ENCODE assay signal across 19 cellular contexts in the genomic region with DNA sequence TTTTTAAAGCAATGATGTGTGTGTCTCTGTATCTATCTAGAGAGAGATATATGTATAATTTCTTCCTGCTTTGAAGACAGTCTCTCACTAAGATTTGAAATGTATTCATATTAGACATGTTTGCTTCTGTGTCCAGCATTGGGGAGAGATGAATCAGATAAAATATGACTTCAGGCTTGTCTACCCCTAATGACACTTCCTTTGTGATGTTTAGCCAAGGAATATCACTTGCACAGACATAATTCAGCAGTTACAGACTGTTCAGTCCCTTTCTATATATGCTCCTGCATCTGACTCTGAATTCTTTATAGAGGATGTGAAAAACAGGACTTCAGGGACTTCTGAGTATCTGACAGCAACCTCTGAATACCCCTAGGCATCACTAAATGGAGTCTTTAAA.
DNase-seq lines count a peak whose midpoint lies in the region; ATAC-seq and TF ChIP-seq lines count a peak whose summit lies in the region.
"Had no signal": no experiment of that assay in that cellular context is flagged by ENCODE, and none has a peak within 500 bp of the region (broad histone marks: within the 10 kb centered on the region; RNA-seq: fewer than 3 reads in every experiment).

No MANE protein-coding gene starts in this region.

- TF ChIP-seq CTCF in astrocyte of the spinal cord (IDR thresholded peaks at IDR 0.05; ENCODE audit: low read depth, low read length) (no peak), stomach (IDR thresholded peaks at IDR 0.05) (no peak), gastrocnemius medialis (IDR thresholded peaks at IDR 0.05 in 4 of 5, conservative IDR thresholded peaks at IDR 0.05 in 1 of 5) (no peak), RWPE1 (conservative IDR thresholded peaks at IDR 0.05; ENCODE audit: low read depth) (no peak)

- H3K4me1 ChIP-seq in stomach = peaks cover 0 to 23% (median 5%) of the 10 kb centered on the region in 4 donors
- H3K4me1 ChIP-seq in gastrocnemius medialis = no peaks in the 10 kb centered on the region
- H3K4me1 ChIP-seq: testis had no signal

- ATAC-seq in gastrocnemius medialis (no peak), HG02571 (IDR thresholded peaks at IDR 0.05; ENCODE audit: unreplicated experiment) (no peak)

- H3K27me3 ChIP-seq in stomach = no peaks in the 10 kb centered on the region
- no peaks in the 10 kb centered on the region for H3K27me3 ChIP-seq in gastrocnemius medialis
- H3K27me3 ChIP-seq: pancreas, testis had no signal

- H3K4me3 ChIP-seq in astrocyte of the spinal cord (ENCODE audit: low read depth, low read length) (no peak overlapping the region), stomach (no peak overlapping the region), gastrocnemius medialis (no peak overlapping the region)
- H3K4me3 ChIP-seq: pancreas, testis had no signal

- H3K9me3 ChIP-seq in stomach (no peaks in the 10 kb centered on the region), gastrocnemius medialis (no peaks in the 10 kb centered on the region)
- H3K9me3 ChIP-seq: pancreas, testis had no signal

- DNase-seq in HT1080 (ENCODE audit: low read depth) (peak; percentile 30), astrocyte of the spinal cord (ENCODE audit: low read depth, low spot score) (peak; percentile 72), hepatic stellate cell (ENCODE audit: low spot score) (peak; percentile 9), stomach (no peak), gastrocnemius medialis (no peak), RWPE1 (ENCODE audit: low spot score) (no peak), NCI-H2227 (lab: John Stamatoyannopoulos, UW; ENCODE audit: unreplicated experiment) (no peak)
- DNase-seq: activated CD4-positive, alpha-beta T cell treated with anti-CD3 and anti-CD28 coated beads, Interleukin-2, amount 10 ng/mL, durations not matched to agents 24 days and 14 days; activated naive CD8-positive, alpha-beta T cell treated with anti-CD3 and anti-CD28 coated beads for 36 hours; activated T-cell treated with anti-CD3 and anti-CD28 coated beads, Interleukin-2, amount 50 U/mL, for 1 hour; DND-41; midbrain; NCI-H2029; NCI-H774; pancreas; RPMI8226; stimulated activated CD4-positive, alpha-beta T cell treated with anti-CD3 and anti-CD28 coated beads, Interleukin-15, amount 100 ng/mL, for 24 hours; testis had no signal

- in situ Hi-C loops in astrocyte of the spinal cord (cut with HindIII; ENCODE audit: low sequenced_read_pairs) = no loop called here
- in situ Hi-C loops in gastrocnemius medialis (cut with MboI; ENCODE audit: low sequenced_read_pairs in 4 of 4) = no loop called here

- H3K36me3 ChIP-seq in stomach (peaks cover 0 to 21% (median 8%) of the 10 kb centered on the region in 4 donors), gastrocnemius medialis (no peaks in the 10 kb centered on the region)
- H3K36me3 ChIP-seq: pancreas had no signal

- intact Hi-C loops in stomach (cut with DNase I; ENCODE audit: low total_unique reads) = no loop called here
- intact Hi-C loops in gastrocnemius medialis (cut with DNase I; ENCODE audit: low total_unique reads) = no loop called here

- H3K27ac ChIP-seq in stomach = peak overlapping the region in 4 of 5 donors; percentile 12 to 68 (median 44)
- H3K27ac ChIP-seq in gastrocnemius medialis = no peak overlapping the region
- H3K27ac ChIP-seq in RWPE1 = no peak overlapping the region
- H3K27ac ChIP-seq: pancreas, testis had no signal

- POLR2A ChIA-PET in RWPE1 (lab: Yijun Ruan, JAX; ENCODE audit: low non-redundant PET) = no interaction called here

- TF ChIP-seq EP300 in stomach (IDR thresholded peaks at IDR 0.05) = no peak

- CTCF ChIA-PET in RWPE1 (lab: Yijun Ruan, JAX) = no interaction called here

- TF ChIP-seq POLR2A in stomach (IDR thresholded peaks at IDR 0.05) (no peak), gastrocnemius medialis (IDR thresholded peaks at IDR 0.05) (no peak)

Comparison
In these comparisons a context has a peak if more than half of its experiments do, and no peak if none do; other contexts are left out.
1. DNase-seq: peak in HT1080 (single experiment), astrocyte of the spinal cord (single experiment) and hepatic stellate cell (single experiment); none in stomach (single experiment), gastrocnemius medialis (0 of 2), RWPE1 (single experiment) and NCI-H2227 (single experiment).
2. H3K27ac ChIP-seq: peak in stomach (4 of 5); none in gastrocnemius medialis (0 of 4) and RWPE1 (single experiment).